ENCODE assay signal across 8 cellular contexts in genomic region chr22:41620646-41621098, GRCh38. TPM values are rescaled to one million over a fixed set of nuclear protein-coding genes. Genes with fewer than 3 reads are reported as not detected.
DNase-seq lines count a peak whose midpoint lies in the region; ATAC-seq, FAIRE-seq and TF ChIP-seq lines count a peak whose summit lies in the region.

Gene DESI1, minus strand, starts transcription at chr22:41621043. Its CDS starts 204 bp downstream, at chr22:41620839.

- no peak within 1 kb of the TSS for H3K14ac ChIP-seq in H1 (ENCODE audit: insufficient read length)

- peak within 1 kb of the TSS; percentile 98 for H3K27ac ChIP-seq in H1 (ENCODE audit: low read depth, low read length)

- peaks cover 0 to 11% (median 4%) of the 10 kb centered on the region in 4 experiments; a peak in 5 of 7 replicates for H3K4me1 ChIP-seq in H1 (replicated peaks in 1 of 4; ENCODE audit: control insufficient read depth in 3 of 4, insufficient read depth in 4 of 4, low read length in 3 of 4)
- H3K4me1 ChIP-seq in mucosa of stomach (ENCODE audit: control insufficient read depth, insufficient read depth, low read length): peaks cover 26% of the 10 kb centered on the region

- H3K9ac ChIP-seq in H1 (replicated peaks in 1 of 4; ENCODE audit: extremely low read depth in 1 of 4, low read depth in 3 of 4, low read length in 3 of 4) (peak within 1 kb of the TSS; percentile 91 to 100 (median 98)), mucosa of stomach (ENCODE audit: low read length) (peak within 1 kb of the TSS; percentile 94)

- CTCF ChIA-PET in activated CD8-positive, alpha-beta memory T cell treated with anti-CD3 and anti-CD28 coated beads, Interleukin-2, amount 10 ng/mL, durations not matched to agents 7 days and 5 days (lab: Charles Lee): interaction anchor here (1.3 to 3.7 kb wide), 5 partner anchors 16 to 320 kb away, joined by 3 to 24 read pairs (median 6); partner anchors contain the start of gene PMM1
- CTCF ChIA-PET in H1 (lab: Charles Lee; ENCODE audit: partially characterized antibody): no interaction called here

- H3K23ac ChIP-seq in H1 (ENCODE audit: insufficient read length): no peak within 1 kb of the TSS

- no peak within 1 kb of the TSS for H2BK120ac ChIP-seq in H1 (replicated peaks; ENCODE audit: low read depth, low read length)

- H3K27ac Mint-ChIP-seq in activated CD8-positive, alpha-beta memory T cell treated with anti-CD3 and anti-CD28 coated beads, Interleukin-2, amount 10 ng/mL, durations not matched to agents 7 days and 5 days: peak within 1 kb of the TSS; percentile 97

- no peak for TF ChIP-seq CTCF in H1 (IDR thresholded peaks at IDR 0.05; ENCODE audit: control extremely low read depth in 1 of 3, insufficient read depth in 1 of 3, low read depth in 1 of 3, low read length in 3 of 3)

- peak within 1 kb of the TSS; percentile 96 for H3K4me3 Mint-ChIP-seq in activated CD8-positive, alpha-beta memory T cell treated with anti-CD3 and anti-CD28 coated beads, Interleukin-2, amount 10 ng/mL, durations not matched to agents 7 days and 5 days

- H3K4me3 ChIP-seq in H1 (ENCODE audit: extremely low read depth in 1 of 4, insufficient read depth in 2 of 4, low read depth in 3 of 4, low read length in 4 of 4): peak within 1 kb of the TSS; percentile 78 to 98 (median 96)
- H3K4me3 ChIP-seq in mucosa of stomach (ENCODE audit: low read length): peak within 1 kb of the TSS; percentile 95

- FAIRE-seq in H1 (lab: Jason Lieb, UNC): no peak

- no peaks in the 10 kb centered on the region for H3K9me3 Mint-ChIP-seq in activated CD8-positive, alpha-beta memory T cell treated with anti-CD3 and anti-CD28 coated beads, Interleukin-2, amount 10 ng/mL, durations not matched to agents 7 days and 5 days (ENCODE audit: low read depth)

- H3K36me3 ChIP-seq in H1 (ENCODE audit: control insufficient read depth in 2 of 4, insufficient read depth in 4 of 4, low read length in 3 of 4) (peaks cover 8 to 28% (median 17%) of the 10 kb centered on the region in 4 experiments), mucosa of stomach (ENCODE audit: control insufficient read depth, insufficient read depth, low read length) (no peaks in the 10 kb centered on the region)

- H3K23me2 ChIP-seq in H1 (ENCODE audit: low read depth, low read length): peaks cover 6% of the 10 kb centered on the region

- peak within 1 kb of the TSS; percentile 99 for H2BK5ac ChIP-seq in H1 (ENCODE audit: low read depth, low read length)

- H4K20me1 ChIP-seq in H1 (replicated peaks in 1 of 2; ENCODE audit: control insufficient read depth in 1 of 2, insufficient read depth in 2 of 2, low read length in 2 of 2): peaks cover 0 to 4% of the 10 kb centered on the region in 2 experiments

- peak within 1 kb of the TSS; percentile 98 for H4K5ac ChIP-seq in H1 (ENCODE audit: insufficient read length, low read depth, low read length)

- H3K27me3 ChIP-seq in H1 (replicated peaks in 1 of 4; ENCODE audit: control insufficient read depth in 3 of 4, extremely low read depth in 1 of 4, insufficient read depth in 3 of 4, low read length in 3 of 4) (no peaks in the 10 kb centered on the region), mucosa of stomach (ENCODE audit: control insufficient read depth, insufficient read depth, low read length) (no peaks in the 10 kb centered on the region)

- no peaks in the 10 kb centered on the region for H3K9me3 ChIP-seq in H1 (ENCODE audit: insufficient read depth in 2 of 2, low read depth in 1 of 2, low read length in 1 of 2)
- no peaks in the 10 kb centered on the region for H3K9me3 ChIP-seq in mucosa of stomach (ENCODE audit: control insufficient read depth, low read length)

- no peak within 1 kb of the TSS for H2BK20ac ChIP-seq in H1 (ENCODE audit: low read length)

- H3K4me1 Mint-ChIP-seq in activated CD8-positive, alpha-beta memory T cell treated with anti-CD3 and anti-CD28 coated beads, Interleukin-2, amount 10 ng/mL, durations not matched to agents 7 days and 5 days: peaks cover 47% of the 10 kb centered on the region

- peak in 1 of 2 experiments; percentile 12; a peak in 1 of 3 replicates for TF ChIP-seq POLR2A in H1 (IDR thresholded peaks at IDR 0.05; ENCODE audit: control extremely low read depth in 1 of 2, low read depth in 2 of 2, low read length in 2 of 2)

- H3K4ac ChIP-seq in H1 (replicated peaks; ENCODE audit: insufficient read length, low read depth, low read length): peak within 1 kb of the TSS; percentile 80

- H3K79me1 ChIP-seq in H1 (ENCODE audit: low read depth, low read length): peaks cover 4% of the 10 kb centered on the region

- WGBS in H1 (ENCODE audit: extremely low coverage in 1 of 2, insufficient coverage in 1 of 2, insufficient read length in 1 of 2, insufficient replicate concordance in 2 of 2, low coverage in 1 of 2, low lambda C conversion rate in 2 of 2, missing lambda C conversion rate in 1 of 2), 2 experiments: 1% methylated on average over 20 of the region's 39 CpGs; no CpG with 5 or more reads in 1 of the 2 experiments

- peak within 1 kb of the TSS; percentile 54; the same call in 1 of the 2 replicates for H2AK5ac ChIP-seq in H1 (ENCODE audit: low read depth, low read length)

- no peak for TF ChIP-seq RAD21 in H1 (IDR thresholded peaks at IDR 0.05 in 1 of 2, conservative IDR thresholded peaks at IDR 0.05 in 1 of 2; ENCODE audit: low read depth in 2 of 2, low read length in 2 of 2)

- H3K79me2 ChIP-seq in H1 (ENCODE audit: control insufficient read depth in 1 of 2, insufficient read depth in 2 of 2, low read length in 2 of 2): peaks cover 6 to 59% of the 10 kb centered on the region in 2 experiments

- peak within 1 kb of the TSS; percentile 90; the same call in 1 of the 2 replicates for H2BK12ac ChIP-seq in H1 (ENCODE audit: low read depth, low read length)

- peak within 1 kb of the TSS; percentile 99; the same call in 1 of the 2 replicates for H4K8ac ChIP-seq in H1 (ENCODE audit: extremely low read depth, insufficient read depth, low read length)

- no peaks in the 10 kb centered on the region for H3K27me3 Mint-ChIP-seq in activated CD8-positive, alpha-beta memory T cell treated with anti-CD3 and anti-CD28 coated beads, Interleukin-2, amount 10 ng/mL, durations not matched to agents 7 days and 5 days

- 0 out of 2 replicates have a peak within 1 kb of the TSS, but pooled peaks have one; percentile 27 for H2AFZ ChIP-seq in H1 (ENCODE audit: low read length)

- TF ChIP-seq EP300 in H1 (IDR thresholded peaks at IDR 0.05; ENCODE audit: borderline replicate concordance in 1 of 2, low read depth in 2 of 2, low read length in 2 of 2): no peak

- DNase-seq in activated CD8-positive, alpha-beta memory T cell treated with anti-CD3 and anti-CD28 coated beads, Interleukin-2, amount 10 ng/mL, durations not matched to agents 7 days and 5 days: no peak
- DNase-seq in activated CD8-positive, alpha-beta memory T cell treated with anti-CD3 and anti-CD28 coated beads, Interleukin-2, amount 50 U/mL, for 4 hours: no peak
- DNase-seq in H1 (ENCODE audit: low read depth in 1 of 2, low spot score in 2 of 2): no peak
- no peak for DNase-seq in NCI-H345 (lab: John Stamatoyannopoulos, UW)
- no peak for DNase-seq in NCI-H446 treated with DMSO at 0.1 percent for 48 hours (lab: John Stamatoyannopoulos, UW)

- H2BK15ac ChIP-seq in H1 (ENCODE audit: low read length): no peak within 1 kb of the TSS

- ATAC-seq in activated CD8-positive, alpha-beta memory T cell treated with anti-CD3 and anti-CD28 coated beads, Interleukin-2, amount 10 ng/mL, durations not matched to agents 7 days and 5 days: peak; percentile 33
- peak; percentile 25 for ATAC-seq in HG02870 (IDR thresholded peaks at IDR 0.05; ENCODE audit: unreplicated experiment)

- peak within 1 kb of the TSS; percentile 88 for H3K56ac ChIP-seq in H1 (replicated peaks; ENCODE audit: insufficient read length, low read depth, low read length)

- POLR2A ChIA-PET in H1 (lab: Charles Lee; ENCODE audit: partially characterized antibody): interaction anchor here (0.6 to 12.0 kb wide), 25 partner anchors 8 to 284 kb away, joined by 3 to 157 read pairs (median 4); partner anchors contain the start of genes POLR3H, SREBF2, TEF and TOB2

- H3K4me2 ChIP-seq in H1 (ENCODE audit: insufficient read depth in 1 of 2, low read depth in 2 of 2, low read length in 2 of 2): peak within 1 kb of the TSS; percentile 91 to 96

- H3K18ac ChIP-seq in H1 (ENCODE audit: extremely low read depth, low read length): peak within 1 kb of the TSS; percentile 98

- H4K91ac ChIP-seq in H1 (replicated peaks; ENCODE audit: insufficient read length, low read length): peak within 1 kb of the TSS; percentile 94

- H3K36me3 Mint-ChIP-seq in activated CD8-positive, alpha-beta memory T cell treated with anti-CD3 and anti-CD28 coated beads, Interleukin-2, amount 10 ng/mL, durations not matched to agents 7 days and 5 days: peaks cover 26% of the 10 kb centered on the region

TF ChIP-seq in H1, 55 proteins besides CTCF, POLR2A, EP300 and RAD21 (continues in another document):
- TF ChIP-seq SIX5 (IDR thresholded peaks at IDR 0.05; ENCODE audit: low read depth, low read length): no peak
- TF ChIP-seq GABPA (IDR thresholded peaks at IDR 0.05; ENCODE audit: borderline replicate concordance, insufficient read depth, low read length): no peak
- TF ChIP-seq RNF2 (IDR thresholded peaks at IDR 0.05; ENCODE audit: borderline replicate concordance, low read depth, low read length, missing control alignments, poor library complexity, severe bottlenecking): no peak
- peak; percentile 8; the same call in 1 of the 2 replicates for TF ChIP-seq POLR2AphosphoS5 (IDR thresholded peaks at IDR 0.05; ENCODE audit: low read depth, low read length)
- no peak for TF ChIP-seq SP1 (IDR thresholded peaks at IDR 0.05; ENCODE audit: low read depth, low read length)

RNA-seq across cellular contexts. Expression of gene DESI1, which starts in this region (rescaled TPM):
- 10 to 100 TPM; 52.7 to 64.9 TPM for total RNA-seq in activated CD8-positive, alpha-beta memory T cell treated with anti-CD3 and anti-CD28 coated beads, Interleukin-2, amount 10 ng/mL, durations not matched to agents 7 days and 5 days
- 36.7 TPM for polyA plus RNA-seq in PFSK-1 (2012; ENCODE audit: insufficient read length, low read depth)
- total RNA-seq in H1 (2021; fragmentation: NEBNext Ultra II Directional; extraction: Animal tissue kit (Norgen Biotek cat#: 25700)): 33.7 and 34.3 TPM in 2 replicates
- polyA plus RNA-seq in H1 (2011; rRNA removed): 27.6 and 31.2 TPM in 2 replicates
- polyA plus RNA-seq in H1 (2011; cell fraction: cytosol; rRNA removed): 26.4 TPM
- polyA plus RNA-seq in H1 (2011; cell fraction: nucleus; rRNA removed): 46.5 TPM
- 23.6 to 27.4 TPM (median 25.6 TPM) in 4 replicates for polyA plus RNA-seq in H1 (2012, experiment 1 of 2)
- 32.8 TPM for polyA plus RNA-seq in H1 (2012, experiment 2 of 2)
- polyA plus RNA-seq in H1 (2013, experiment 1 of 2): 26.8 TPM
- polyA plus RNA-seq in H1 (2013, experiment 2 of 2): 26.7 TPM
- 46.3 and 52.8 TPM in 2 replicates for polyA minus RNA-seq in H1 (2011; rRNA and poly(A)+ RNA removed)
- 19.9 TPM for polyA minus RNA-seq in H1 (2011; cell fraction: cytosol; rRNA and poly(A)+ RNA removed)
- 27.0 TPM for polyA minus RNA-seq in H1 (2011; cell fraction: nucleus; rRNA and poly(A)+ RNA removed)
